ENCODE assay signal across 17 cellular contexts in the genomic region with DNA sequence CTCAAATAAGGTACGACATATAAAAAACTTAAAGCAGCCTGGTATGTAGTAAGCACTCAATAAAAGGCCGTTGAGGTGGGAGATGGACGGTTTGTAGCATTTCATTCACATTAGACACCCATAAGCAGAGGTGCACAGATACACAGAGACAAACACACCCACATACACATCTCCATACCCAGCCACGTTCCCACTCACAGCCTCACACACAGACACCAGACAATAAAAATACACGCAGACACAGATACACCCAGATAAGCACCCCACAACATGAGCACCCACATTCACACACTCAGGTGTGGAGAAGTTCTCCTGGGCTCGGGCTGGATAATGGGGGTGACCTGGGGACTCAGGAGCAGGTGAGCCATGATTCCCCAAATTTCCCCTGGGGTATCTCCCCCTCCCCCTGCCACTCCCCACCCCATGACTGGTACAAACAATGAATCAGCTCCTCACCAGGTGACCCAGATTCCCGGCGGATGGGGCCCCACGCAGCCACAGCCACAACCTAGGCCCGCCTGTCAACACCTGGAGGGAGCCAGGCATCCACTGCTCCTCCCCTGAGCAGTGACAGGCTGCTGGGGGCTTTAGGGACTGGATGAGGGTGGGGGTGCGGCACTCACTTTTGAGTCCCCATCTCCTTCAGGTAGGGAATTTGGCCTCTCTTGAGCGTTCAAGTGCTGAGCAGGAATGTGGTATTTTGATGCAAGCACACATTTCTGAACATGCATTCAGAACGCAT. TPM values are rescaled to one million over a fixed set of nuclear protein-coding genes. Genes with fewer than 3 reads are reported as not detected.
DNase-seq lines count a peak whose midpoint lies in the region; ATAC-seq and TF ChIP-seq lines count a peak whose summit lies in the region.
"Had no signal": no experiment of that assay in that cellular context is flagged by ENCODE, and none has a peak within 500 bp of the region (broad histone marks: within the 10 kb centered on the region; RNA-seq: fewer than 3 reads in every experiment).

No MANE protein-coding gene starts in this region.

- H2AFZ ChIP-seq in SK-N-SH (ENCODE audit: low read depth) (no peak overlapping the region), trophoblast cell (ENCODE audit: insufficient read depth, low read length, poor library complexity) (no peak overlapping the region), OCI-LY7 (ENCODE audit: low read length) (no peak overlapping the region)

- H3K27ac ChIP-seq in SK-N-SH (ENCODE audit: low read depth in 2 of 2, low read length in 1 of 2), result no peak overlapping the region
- H3K27ac ChIP-seq in endodermal cell (ENCODE audit: low read depth, low read length), result no peak overlapping the region
- H3K27ac ChIP-seq in trophoblast cell (ENCODE audit: low read depth, low read length), result no peak overlapping the region
- H3K27ac ChIP-seq in OCI-LY7 (ENCODE audit: low read depth, low read length, poor library complexity, severe bottlenecking), result no peak overlapping the region
- H3K27ac ChIP-seq: upper lobe of right lung had no signal

- WGBS in SK-N-SH (ENCODE audit: low lambda C conversion rate), result 38% methylated on average over 12 of the region's 13 CpGs
- 86 to 92% methylated on average over 5 to 13 of the region's 13 CpGs for WGBS in endodermal cell (ENCODE audit: insufficient coverage in 1 of 2, insufficient read length in 1 of 2), 2 experiments
- no CpG with 5 or more reads among the region's 13 CpGs for WGBS in trophoblast cell (ENCODE audit: extremely low coverage, insufficient coverage, insufficient read length)

- no peak overlapping the region for H3K4ac ChIP-seq in trophoblast cell (ENCODE audit: low read depth, low read length)

- CTCF ChIA-PET in SK-N-SH (lab: Yijun Ruan, JAX), result interaction anchor here (0.8 to 55.0 kb wide), 7 partner anchors 1 to 131 kb away, joined by 3 to 1665 read pairs (median 170); a partner anchor contains a TSS
- CTCF ChIA-PET in OCI-LY7 (lab: Charles Lee; ENCODE audit: unreplicated experiment), result no interaction called here

- H4K8ac ChIP-seq in trophoblast cell (ENCODE audit: low read depth, low read length), result no peak overlapping the region

- no peak overlapping the region for H4K12ac ChIP-seq in trophoblast cell (ENCODE audit: low read depth, low read length)

- H3K9me3 ChIP-seq in SK-N-SH (no peaks in the 10 kb centered on the region), endodermal cell (ENCODE audit: control insufficient read depth, low read length) (peaks cover 6% of the 10 kb centered on the region), trophoblast cell (ENCODE audit: insufficient read depth, low read depth, low read length) (peaks cover 4% of the 10 kb centered on the region), OCI-LY7 (ENCODE audit: low read length) (no peaks in the 10 kb centered on the region)
- H3K9me3 ChIP-seq: mucosa of descending colon, upper lobe of right lung had no signal

- TF ChIP-seq CTCF in SK-N-SH (IDR thresholded peaks at IDR 0.05), result no peak
- TF ChIP-seq CTCF in endodermal cell (conservative IDR thresholded peaks at IDR 0.05), result no peak
- TF ChIP-seq CTCF in OCI-LY7 (conservative IDR thresholded peaks at IDR 0.05; ENCODE audit: low read length), result no peak

- H3K27me3 Mint-ChIP-seq in IgD-negative memory B cell (peaks cover 72% of the 10 kb centered on the region), endodermal cell (ENCODE audit: insufficient read depth) (peaks cover 95% of the 10 kb centered on the region)
- H3K27me3 Mint-ChIP-seq in activated T-helper 2 cell treated with anti-CD3 and anti-CD28 coated beads, Interferon-gamma antibody, Interleukin-2, Interleukin-4, amounts not matched to agents 10 μg/mL and 5 μg/mL and 100 μg/mL, durations not matched to agents 14 hours and 24 hours and 36 hours (ENCODE audit: low read depth), result peaks cover 80% of the 10 kb centered on the region

- H4K91ac ChIP-seq in trophoblast cell (ENCODE audit: low read depth, low read length), result no peak overlapping the region

- H2BK12ac ChIP-seq in trophoblast cell (ENCODE audit: low read length), result no peak overlapping the region

- H3K4me2 ChIP-seq in SK-N-SH (no peak overlapping the region), trophoblast cell (ENCODE audit: low read length) (peak overlapping the region; percentile 70), OCI-LY7 (ENCODE audit: low read length) (no peak overlapping the region)

- peaks cover 20% of the 10 kb centered on the region for H3K79me1 ChIP-seq in trophoblast cell (ENCODE audit: low read length)

- intact Hi-C loops in activated T-helper 2 cell treated with anti-CD3 and anti-CD28 coated beads, Interferon-gamma antibody, Interleukin-2, Interleukin-4, amounts not matched to agents 10 μg/mL and 5 μg/mL and 100 μg/mL, durations not matched to agents 14 hours and 24 hours and 36 hours (cut with micrococcal nuclease), result loop anchor here (10.0 kb wide), 1 partner anchor 498 kb away; a partner anchor contains a TSS
- intact Hi-C loops in OCI-LY7 (cut with micrococcal nuclease; ENCODE audit: unreplicated experiment), result no loop called here

- H3K4me1 Mint-ChIP-seq in IgD-negative memory B cell, result peaks cover 9 to 23% (median 18%) of the 10 kb centered on the region in 3 donors
- H3K4me1 Mint-ChIP-seq in endodermal cell, result peaks cover 12% of the 10 kb centered on the region
- peaks cover 11% of the 10 kb centered on the region for H3K4me1 Mint-ChIP-seq in activated T-helper 2 cell treated with anti-CD3 and anti-CD28 coated beads, Interferon-gamma antibody, Interleukin-2, Interleukin-4, amounts not matched to agents 10 μg/mL and 5 μg/mL and 100 μg/mL, durations not matched to agents 14 hours and 24 hours and 36 hours (ENCODE audit: low read depth)

- BruUV-seq in OCI-LY7 (replicated peaks; lab: Mats Ljungman, UMichigan), result no TSS peak

- H3K9me3 Mint-ChIP-seq in IgD-negative memory B cell (no peaks in the 10 kb centered on the region), endodermal cell (peaks cover 1% of the 10 kb centered on the region)
- no peaks in the 10 kb centered on the region for H3K9me3 Mint-ChIP-seq in activated T-helper 2 cell treated with anti-CD3 and anti-CD28 coated beads, Interferon-gamma antibody, Interleukin-2, Interleukin-4, amounts not matched to agents 10 μg/mL and 5 μg/mL and 100 μg/mL, durations not matched to agents 14 hours and 24 hours and 36 hours
- H3K9me3 Mint-ChIP-seq: activated CD8-positive, alpha-beta T cell treated with anti-CD3 and anti-CD28 coated beads for 36 hours had no signal

- H2BK120ac ChIP-seq in trophoblast cell (ENCODE audit: insufficient read depth, low read length, poor library complexity), result no peak overlapping the region

- no peak overlapping the region for H3K23ac ChIP-seq in trophoblast cell (ENCODE audit: low read length)

- H3K27me3 ChIP-seq in SK-N-SH (ENCODE audit: insufficient read depth), result peaks cover 92% of the 10 kb centered on the region
- H3K27me3 ChIP-seq in endodermal cell (ENCODE audit: control insufficient read depth, insufficient read depth, low read length, poor library complexity, severe bottlenecking), result peaks cover 100% of the 10 kb centered on the region
- no peaks in the 10 kb centered on the region for H3K27me3 ChIP-seq in trophoblast cell (ENCODE audit: insufficient read depth, low read length)

- no peaks in the 10 kb centered on the region for H3K36me3 Mint-ChIP-seq in IgD-negative memory B cell
- H3K36me3 Mint-ChIP-seq in endodermal cell (ENCODE audit: low read depth), result no peaks in the 10 kb centered on the region
- H3K36me3 Mint-ChIP-seq in activated T-helper 2 cell treated with anti-CD3 and anti-CD28 coated beads, Interferon-gamma antibody, Interleukin-2, Interleukin-4, amounts not matched to agents 10 μg/mL and 5 μg/mL and 100 μg/mL, durations not matched to agents 14 hours and 24 hours and 36 hours (ENCODE audit: low read depth), result no peaks in the 10 kb centered on the region

- H3K9me2 ChIP-seq in SK-N-SH (no peaks in the 10 kb centered on the region), OCI-LY7 (ENCODE audit: insufficient read depth, low read length) (no peaks in the 10 kb centered on the region)

- peaks cover 10% of the 10 kb centered on the region for H3F3A ChIP-seq in SK-N-SH (replicated peaks; ENCODE audit: insufficient read depth)

- POLR2A ChIA-PET in SK-N-SH (lab: Yijun Ruan, JAX) (no interaction called here), OCI-LY7 (lab: Charles Lee) (no interaction called here)

- H3K36me3 ChIP-seq in SK-N-SH (replicated peaks in 1 of 2; ENCODE audit: control insufficient read depth in 1 of 2, insufficient read depth in 2 of 2, low read length in 1 of 2) (no peaks in the 10 kb centered on the region), endodermal cell (ENCODE audit: control insufficient read depth, insufficient read depth, low read length) (no peaks in the 10 kb centered on the region), trophoblast cell (ENCODE audit: control insufficient read depth in 1 of 2, insufficient read depth in 2 of 2, low read length in 2 of 2) (peaks cover 22 to 23% of the 10 kb centered on the region in 2 experiments), OCI-LY7 (ENCODE audit: insufficient read depth, low read length) (no peaks in the 10 kb centered on the region)
- H3K36me3 ChIP-seq: upper lobe of right lung had no signal

- peaks cover 5 to 7% of the 10 kb centered on the region in 2 experiments; a peak in 1 of 4 replicates for H3K4me1 ChIP-seq in SK-N-SH (ENCODE audit: control insufficient read depth in 1 of 2, insufficient read depth in 2 of 2, low read depth in 1 of 2, low read length in 1 of 2)
- no peaks in the 10 kb centered on the region for H3K4me1 ChIP-seq in endodermal cell (ENCODE audit: control insufficient read depth, insufficient read depth, low read length)
- H3K4me1 ChIP-seq in trophoblast cell (ENCODE audit: control insufficient read depth in 1 of 2, insufficient read depth in 2 of 2, low read length in 2 of 2), result peaks cover 8 to 22% of the 10 kb centered on the region in 2 experiments
- H3K4me1 ChIP-seq in OCI-LY7 (ENCODE audit: insufficient read depth, low read length, poor library complexity, severe bottlenecking), result no peaks in the 10 kb centered on the region

- H3K4me3 Mint-ChIP-seq in IgD-negative memory B cell, result peak overlapping the region in 3 of 4 donors; percentile 58 to 81 (median 65)
- H3K4me3 Mint-ChIP-seq in endodermal cell, result peak overlapping the region; percentile 56
- H3K4me3 Mint-ChIP-seq in activated T-helper 2 cell treated with anti-CD3 and anti-CD28 coated beads, Interferon-gamma antibody, Interleukin-2, Interleukin-4, amounts not matched to agents 10 μg/mL and 5 μg/mL and 100 μg/mL, durations not matched to agents 14 hours and 24 hours and 36 hours (ENCODE audit: low read depth), result no peak overlapping the region
- H3K4me3 Mint-ChIP-seq: activated CD8-positive, alpha-beta T cell treated with anti-CD3 and anti-CD28 coated beads for 36 hours had no signal

- H3K18ac ChIP-seq in trophoblast cell (ENCODE audit: low read length), result no peak overlapping the region

- H2AK5ac ChIP-seq in trophoblast cell (ENCODE audit: low read length), result no peak overlapping the region

- no peaks in the 10 kb centered on the region for H3K79me2 ChIP-seq in SK-N-SH (ENCODE audit: insufficient read depth)
- peaks cover 13% of the 10 kb centered on the region for H3K79me2 ChIP-seq in trophoblast cell (ENCODE audit: control insufficient read depth, insufficient read depth, low read length, poor library complexity)
- no peaks in the 10 kb centered on the region for H3K79me2 ChIP-seq in OCI-LY7 (ENCODE audit: insufficient read depth, low read depth, low read length)

- in situ Hi-C loops in G401 (cut with HindIII; ENCODE audit: low sequenced_read_pairs), result no loop called here

- H3K27ac Mint-ChIP-seq in IgD-negative memory B cell, result no peak overlapping the region
- no peak overlapping the region for H3K27ac Mint-ChIP-seq in endodermal cell
- no peak overlapping the region for H3K27ac Mint-ChIP-seq in activated T-helper 2 cell treated with anti-CD3 and anti-CD28 coated beads, Interferon-gamma antibody, Interleukin-2, Interleukin-4, amounts not matched to agents 10 μg/mL and 5 μg/mL and 100 μg/mL, durations not matched to agents 14 hours and 24 hours and 36 hours
- H3K27ac Mint-ChIP-seq: activated CD8-positive, alpha-beta T cell treated with anti-CD3 and anti-CD28 coated beads for 36 hours had no signal

- TF ChIP-seq EP300 in SK-N-SH (IDR thresholded peaks at IDR 0.05; ENCODE audit: borderline replicate concordance in 1 of 2, low read depth in 1 of 2, low read length in 1 of 2), result no peak

- H3K4me3 ChIP-seq in SK-N-SH (ENCODE audit: low read depth in 2 of 2, low read length in 1 of 2), result no peak overlapping the region
- no peak overlapping the region for H3K4me3 ChIP-seq in endodermal cell (ENCODE audit: low read length)
- H3K4me3 ChIP-seq in trophoblast cell (ENCODE audit: low read depth, low read length), result peak overlapping the region; percentile 58
- H3K4me3 ChIP-seq in OCI-LY7 (ENCODE audit: low read depth, low read length, poor library complexity, severe bottlenecking), result no peak overlapping the region
- H3K4me3 ChIP-seq: mucosa of descending colon had no signal

- no peak for ATAC-seq in SK-N-SH treated with all-trans-retinoic acid at 6 μM for 48 hours
- ATAC-seq: activated CD8-positive, alpha-beta T cell treated with anti-CD3 and anti-CD28 coated beads for 36 hours had no signal

- H3K14ac ChIP-seq in trophoblast cell (ENCODE audit: low read length), result no peak overlapping the region

- H2BK5ac ChIP-seq in trophoblast cell (ENCODE audit: low read depth, low read length, poor library complexity), result no peak overlapping the region

- no peak for TF ChIP-seq RAD21 in SK-N-SH (IDR thresholded peaks at IDR 0.05; ENCODE audit: low read length)

- DNase-seq in SK-N-SH, result peak; percentile 26
- peak; percentile 54 for DNase-seq in endodermal cell
- no peak for DNase-seq in trophoblast cell
- no peak for DNase-seq in activated T-helper 2 cell treated with anti-CD3 and anti-CD28 coated beads, Interferon-gamma antibody, Interleukin-2, Interleukin-4, amounts not matched to agents 10 μg/mL and 5 μg/mL and 100 μg/mL, durations not matched to agents 14 hours and 24 hours and 36 hours (ENCODE audit: low spot score)
- DNase-seq in G401 (ENCODE audit: low spot score), result no peak
- no peak for DNase-seq in OCI-LY7 (ENCODE audit: low spot score)
- DNase-seq: activated CD8-positive, alpha-beta T cell treated with anti-CD3 and anti-CD28 coated beads for 36 hours; activated naive CD4-positive, alpha-beta T cell; cerebellar nuclear complex; mucosa of descending colon; MV-4-11; SIG-M5; stimulated activated CD4-positive, alpha-beta T cell treated with anti-CD3 and anti-CD28 coated beads, Interleukin-2, amount 100 ng/mL, for 24 hours had no signal

- H4K20me1 ChIP-seq in SK-N-SH (ENCODE audit: insufficient read depth) (no peaks in the 10 kb centered on the region; the same call in 1 of the 2 replicates), OCI-LY7 (ENCODE audit: insufficient read depth, low read length) (no peaks in the 10 kb centered on the region)

- H3K9ac ChIP-seq in SK-N-SH, result no peak overlapping the region
- H3K9ac ChIP-seq in endodermal cell (ENCODE audit: extremely low read depth, low read length, poor library complexity, severe bottlenecking), result no peak overlapping the region
- H3K9ac ChIP-seq in trophoblast cell (ENCODE audit: low read length), result no peak overlapping the region

RNA-seq across cellular contexts. Expression of a gene that starts 2.7 kb away (rescaled TPM):
- polyA plus RNA-seq in SK-N-SH (2012; rRNA removed), result not detected in 2 replicates
- polyA plus RNA-seq in SK-N-SH (2012; cell fraction: cytosol; rRNA removed), result not detected in 2 replicates
- polyA plus RNA-seq in SK-N-SH (2012; cell fraction: nucleus; rRNA removed), result not detected in 2 replicates
- not detected for polyA plus RNA-seq in IgD-negative memory B cell
- total RNA-seq in endodermal cell, result 1 to 10 TPM in 1 of 2 donors, under 1 TPM in 1; 0.58 to 1.4 TPM
- polyA plus RNA-seq in endodermal cell (2013, experiment 1 of 2), result 1.2 TPM
- polyA plus RNA-seq in endodermal cell (2013, experiment 2 of 2), result 1.5 TPM
- 113 and 120 TPM in 2 replicates for polyA plus RNA-seq in trophoblast cell (2013)
- not detected in 2 replicates for total RNA-seq in activated T-helper 2 cell treated with anti-CD3 and anti-CD28 coated beads, Interferon-gamma antibody, Interleukin-2, Interleukin-4, amounts not matched to agents 10 μg/mL and 5 μg/mL and 100 μg/mL, durations not matched to agents 14 hours and 24 hours and 36 hours
- 6.3 and 11.2 TPM in 2 replicates for total RNA-seq in G401 (2014; rRNA removed; shearing (Covaris generic))
- total RNA-seq in OCI-LY7 (2014; rRNA removed; shearing (Covaris generic)), result not detected in 2 replicates
- total RNA-seq in OCI-LY7 (2022), result not detected in 2 replicates
- total RNA-seq: activated CD8-positive, alpha-beta T cell treated with anti-CD3 and anti-CD28 coated beads for 36 hours; endothelial cell of umbilical vein had no signal
- polyA plus RNA-seq: endothelial cell of umbilical vein had no signal

RNA-seq across cellular contexts. Expression of a gene that starts 23.4 kb away (rescaled TPM):
- 0.03 and 0.10 TPM in 2 replicates for polyA plus RNA-seq in SK-N-SH (2012; rRNA removed)
- polyA plus RNA-seq in SK-N-SH (2012; cell fraction: cytosol; rRNA removed), result not detected in 2 replicates
- 0.11 and 0.14 TPM in 2 replicates for polyA plus RNA-seq in SK-N-SH (2012; cell fraction: nucleus; rRNA removed)
- polyA plus RNA-seq in IgD-negative memory B cell, result not detected
- 1 to 10 TPM; 1.6 to 2.1 TPM for total RNA-seq in endodermal cell
- polyA plus RNA-seq in endodermal cell (2013, experiment 1 of 2), result 0.64 TPM
- 0.79 TPM for polyA plus RNA-seq in endodermal cell (2013, experiment 2 of 2)
- polyA plus RNA-seq in trophoblast cell (2013), result 11.8 and 12.7 TPM in 2 replicates
- total RNA-seq in activated T-helper 2 cell treated with anti-CD3 and anti-CD28 coated beads, Interferon-gamma antibody, Interleukin-2, Interleukin-4, amounts not matched to agents 10 μg/mL and 5 μg/mL and 100 μg/mL, durations not matched to agents 14 hours and 24 hours and 36 hours, result not detected in 2 replicates
- 22.6 and 23.7 TPM in 2 replicates for total RNA-seq in G401 (2014; rRNA removed; shearing (Covaris generic))
- 0.28 and 0.47 TPM in 2 replicates for total RNA-seq in OCI-LY7 (2014; rRNA removed; shearing (Covaris generic))
- total RNA-seq in OCI-LY7 (2022), result 0.27 and 1.3 TPM in 2 replicates
- total RNA-seq: endothelial cell of umbilical vein had no signal
- polyA plus RNA-seq: endothelial cell of umbilical vein had no signal

Comparison
In these comparisons a context has a peak if more than half of its experiments do, and no peak if none do; other contexts are left out.
1. DNase-seq: peak in SK-N-SH (single experiment) and endodermal cell (single experiment); none in trophoblast cell (0 of 2), activated T-helper 2 cell treated with anti-CD3 and anti-CD28 coated beads, Interferon-gamma antibody, Interleukin-2, Interleukin-4, amounts not matched to agents 10 μg/mL and 5 μg/mL and 100 μg/mL, durations not matched to agents 14 hours and 24 hours and 36 hours (single experiment), G401 (single experiment) and OCI-LY7 (single experiment).